Comparison of ENCODE assay signal across 8 cellular contexts in the genomic region with DNA sequence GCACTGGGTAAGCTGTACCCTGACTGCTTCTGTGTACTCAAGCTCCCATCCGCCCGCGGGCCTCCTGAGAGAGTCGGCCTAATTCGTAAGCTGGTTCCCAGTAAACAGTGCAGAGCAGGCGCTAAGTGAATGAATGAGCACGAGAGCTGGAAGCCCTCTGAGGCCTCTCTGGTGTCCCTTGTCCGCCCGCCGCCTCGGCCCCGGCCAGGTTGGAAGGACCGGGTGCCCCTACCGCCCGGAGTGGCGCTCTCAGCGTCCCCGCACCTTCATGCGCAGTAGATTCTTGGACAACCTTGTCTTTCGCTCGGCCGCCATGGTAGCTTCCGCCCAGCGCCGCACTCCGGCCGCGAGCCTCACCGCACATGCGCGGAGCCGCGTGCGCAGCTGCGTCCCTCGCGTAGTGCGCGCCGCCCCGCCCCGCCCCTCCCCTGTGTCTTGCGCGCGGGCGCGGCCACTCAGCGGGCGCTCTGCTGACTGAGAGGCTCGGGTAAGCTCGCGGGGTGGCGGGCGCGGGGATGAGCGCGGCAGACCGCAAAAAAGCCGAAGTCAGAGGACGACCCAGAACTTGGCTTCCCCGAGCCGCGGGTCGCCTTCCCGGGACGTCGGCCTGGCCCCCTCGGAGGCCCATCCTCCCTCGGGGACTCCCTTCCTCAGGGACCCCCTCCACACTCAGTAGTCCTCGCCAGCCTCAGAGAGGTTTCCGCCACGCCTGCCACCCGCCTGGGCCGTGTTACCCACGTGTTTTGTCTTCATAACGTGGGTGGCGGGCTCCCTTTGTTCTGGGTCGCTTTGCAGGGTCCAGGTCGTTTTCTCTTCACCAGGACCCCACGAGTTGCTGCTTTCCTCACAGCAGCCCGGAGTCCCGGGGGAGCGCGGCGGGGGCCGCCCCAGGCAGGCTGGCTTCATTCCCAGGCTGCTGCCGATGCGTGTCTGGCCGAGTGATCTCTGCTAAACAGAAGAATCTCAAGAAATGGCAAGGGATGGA. TPM values are rescaled to one million over a fixed set of nuclear protein-coding genes. Genes with fewer than 3 reads are reported as not detected.
DNase-seq lines count a peak whose midpoint lies in the region; ATAC-seq and TF ChIP-seq lines count a peak whose summit lies in the region.

A gene with protein sequence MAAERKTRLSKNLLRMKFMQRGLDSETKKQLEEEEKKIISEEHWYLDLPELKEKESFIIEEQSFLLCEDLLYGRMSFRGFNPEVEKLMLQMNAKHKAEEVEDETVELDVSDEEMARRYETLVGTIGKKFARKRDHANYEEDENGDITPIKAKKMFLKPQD (minus strand): TSS at position 364 of the 985 bp plus-strand sequence. CDS start 49 bp downstream, at position 315.

- peak within 1 kb of the TSS; percentile 34 for H3K4ac ChIP-seq in trophoblast cell (ENCODE audit: low read depth, low read length)

- peak within 1 kb of the TSS; percentile 79 for H3K27ac ChIP-seq in cardiac muscle cell
- no peak within 1 kb of the TSS for H3K27ac ChIP-seq in trophoblast cell (ENCODE audit: low read depth, low read length)
- H3K27ac ChIP-seq in tibial nerve: peak within 1 kb of the TSS; percentile 47 to 85 (median 78)

- H2AK5ac ChIP-seq in trophoblast cell (ENCODE audit: low read length): no peak within 1 kb of the TSS

- H4K91ac ChIP-seq in trophoblast cell (ENCODE audit: low read depth, low read length): peak within 1 kb of the TSS; percentile 59

- peak within 1 kb of the TSS; percentile 74 for H2BK120ac ChIP-seq in trophoblast cell (ENCODE audit: insufficient read depth, low read length, poor library complexity)

- peak within 1 kb of the TSS; percentile 83 for H3K4me2 ChIP-seq in trophoblast cell (ENCODE audit: low read length)

- H3K4me1 Mint-ChIP-seq in activated naive CD8-positive, alpha-beta T cell treated with anti-CD3 and anti-CD28 coated beads, Interleukin-2, amount 50 U/mL, for 24 hours: peaks cover 25% of the 10 kb centered on the region

- H2AFZ ChIP-seq in trophoblast cell (ENCODE audit: insufficient read depth, low read length, poor library complexity): peak within 1 kb of the TSS; percentile 91

- peak within 1 kb of the TSS; percentile 97 for H3K18ac ChIP-seq in trophoblast cell (ENCODE audit: low read length)

- peaks cover 31% of the 10 kb centered on the region for H3K27me3 Mint-ChIP-seq in activated naive CD8-positive, alpha-beta T cell treated with anti-CD3 and anti-CD28 coated beads, Interleukin-2, amount 50 U/mL, for 24 hours

- H3K27me3 ChIP-seq in cardiac muscle cell: peaks cover 40% of the 10 kb centered on the region
- peaks cover 7% of the 10 kb centered on the region for H3K27me3 ChIP-seq in trophoblast cell (ENCODE audit: insufficient read depth, low read length)
- no peaks in the 10 kb centered on the region for H3K27me3 ChIP-seq in tibial nerve

- H2BK12ac ChIP-seq in trophoblast cell (ENCODE audit: low read length): no peak within 1 kb of the TSS

- peak within 1 kb of the TSS; percentile 95 for H3K27ac Mint-ChIP-seq in activated naive CD8-positive, alpha-beta T cell treated with anti-CD3 and anti-CD28 coated beads, Interleukin-2, amount 50 U/mL, for 24 hours

- H3K9me3 Mint-ChIP-seq in activated naive CD8-positive, alpha-beta T cell treated with anti-CD3 and anti-CD28 coated beads, Interleukin-2, amount 50 U/mL, for 24 hours: peaks cover 9% of the 10 kb centered on the region

- H4K8ac ChIP-seq in trophoblast cell (ENCODE audit: low read depth, low read length): peak within 1 kb of the TSS; percentile 99

- H3K4me3 Mint-ChIP-seq in activated naive CD8-positive, alpha-beta T cell treated with anti-CD3 and anti-CD28 coated beads, Interleukin-2, amount 50 U/mL, for 24 hours: peak within 1 kb of the TSS; percentile 93

- H3K79me1 ChIP-seq in trophoblast cell (ENCODE audit: low read length): peaks cover 7% of the 10 kb centered on the region

- no CpG with 5 or more reads among the region's 89 CpGs for WGBS in trophoblast cell (ENCODE audit: extremely low coverage, insufficient coverage, insufficient read length)
- 0 to 1% methylated on average over 39 to 65 of the region's 89 CpGs for WGBS in tibial nerve, 2 donors

- peak within 1 kb of the TSS; percentile 83 for H4K12ac ChIP-seq in trophoblast cell (ENCODE audit: low read depth, low read length)

- H3K23ac ChIP-seq in trophoblast cell (ENCODE audit: low read length): no peak within 1 kb of the TSS

- H3K4me1 ChIP-seq in cardiac muscle cell (ENCODE audit: low read depth): peaks cover 3% of the 10 kb centered on the region
- peaks cover 2 to 3% of the 10 kb centered on the region in 2 experiments for H3K4me1 ChIP-seq in trophoblast cell (ENCODE audit: control insufficient read depth in 1 of 2, insufficient read depth in 2 of 2, low read length in 2 of 2)
- peaks cover 0 to 19% (median 3%) of the 10 kb centered on the region in 4 donors for H3K4me1 ChIP-seq in tibial nerve

- H2BK5ac ChIP-seq in trophoblast cell (ENCODE audit: low read depth, low read length, poor library complexity): no peak within 1 kb of the TSS

- peak within 1 kb of the TSS; percentile 97 for H3K9ac ChIP-seq in trophoblast cell (ENCODE audit: low read length)

- TF ChIP-seq EP300 in tibial nerve (IDR thresholded peaks at IDR 0.05): peak in 1 of 2 donors; percentile 70

- DNase-seq in NCI-H1092 (lab: John Stamatoyannopoulos, UW): peak; percentile 90
- peak; percentile 81 for DNase-seq in SW480 (ENCODE audit: low spot score)
- DNase-seq in activated naive CD8-positive, alpha-beta T cell treated with anti-CD3 and anti-CD28 coated beads, Interleukin-2, amount 50 U/mL, for 24 hours: peak; percentile 91
- DNase-seq in cardiac muscle cell (ENCODE audit: low read depth in 1 of 2, low spot score in 1 of 2): peak; percentile 95 to 96
- peak; percentile 92 to 97 for DNase-seq in trophoblast cell
- DNase-seq in tibial nerve (ENCODE audit: low spot score in 2 of 2): peak; percentile 82 to 86

- H3K36me3 Mint-ChIP-seq in activated naive CD8-positive, alpha-beta T cell treated with anti-CD3 and anti-CD28 coated beads, Interleukin-2, amount 50 U/mL, for 24 hours (ENCODE audit: low read depth): peaks cover 31% of the 10 kb centered on the region

- H3K4me3 ChIP-seq in cardiac muscle cell (peak within 1 kb of the TSS; percentile 81), trophoblast cell (ENCODE audit: low read depth, low read length) (peak within 1 kb of the TSS; percentile 91), tibial nerve (peak within 1 kb of the TSS; percentile 39 to 95 (median 74))

- ATAC-seq in HG02588 (IDR thresholded peaks at IDR 0.05; ENCODE audit: unreplicated experiment): peak; percentile 95
- ATAC-seq in activated naive CD8-positive, alpha-beta T cell treated with anti-CD3 and anti-CD28 coated beads, Interleukin-2, amount 50 U/mL, for 24 hours: peak; percentile 95

- TF ChIP-seq POLR2A in GM10847 (IDR thresholded peaks at IDR 0.05; ENCODE audit: extremely low read depth, insufficient read length): peak; percentile 56
- peak; percentile 45 for TF ChIP-seq POLR2A in tibial nerve (IDR thresholded peaks at IDR 0.05)

- TF ChIP-seq CTCF in cardiac muscle cell (IDR thresholded peaks at IDR 0.05; ENCODE audit: low read depth, low read length) (no peak), tibial nerve (IDR thresholded peaks at IDR 0.05) (peak in 2 of 5 experiments; percentile 39 to 48)

- H3K14ac ChIP-seq in trophoblast cell (ENCODE audit: low read length): peak within 1 kb of the TSS; percentile 93

- H3K79me2 ChIP-seq in trophoblast cell (ENCODE audit: control insufficient read depth, insufficient read depth, low read length, poor library complexity): peaks cover 5% of the 10 kb centered on the region

- H3K36me3 ChIP-seq in cardiac muscle cell (no peaks in the 10 kb centered on the region), trophoblast cell (ENCODE audit: control insufficient read depth in 1 of 2, insufficient read depth in 2 of 2, low read length in 2 of 2) (peaks cover 0 to 6% of the 10 kb centered on the region in 2 experiments), tibial nerve (peaks cover 0 to 25% (median 0%) of the 10 kb centered on the region in 3 donors)

- H3K9me3 ChIP-seq in cardiac muscle cell (ENCODE audit: low read depth) (no peaks in the 10 kb centered on the region), trophoblast cell (ENCODE audit: insufficient read depth, low read depth, low read length) (no peaks in the 10 kb centered on the region), tibial nerve (no peaks in the 10 kb centered on the region)

RNA-seq across cellular contexts. Expression of the gene that starts here (rescaled TPM):
- 9.3 and 13.8 TPM in 2 replicates for total RNA-seq in cardiac muscle cell
- 13.3 and 26.2 TPM in 2 replicates for polyA plus RNA-seq in cardiac muscle cell
- polyA plus RNA-seq in trophoblast cell (2013): 22.0 and 22.5 TPM in 2 replicates
- 10 to 100 TPM in 3 of 4 donors, 1 to 10 TPM in 1; 9.4 to 48.3 (median 29.7) TPM for total RNA-seq in tibial nerve
